Comparison of ENCODE assay signal across 10 cellular contexts in genomic region chr20:59455392-59456341, GRCh38.
DNase-seq lines count a peak whose midpoint lies in the region; ATAC-seq and TF ChIP-seq lines count a peak whose summit lies in the region.
"Had no signal": no experiment of that assay in that cellular context is flagged by ENCODE, and none has a peak within 500 bp of the region (broad histone marks: within the 10 kb centered on the region; RNA-seq: fewer than 3 reads in every experiment).

No MANE protein-coding gene starts in this region.

- no peaks in the 10 kb centered on the region for H3K9me3 Mint-ChIP-seq in nephron
- H3K9me3 Mint-ChIP-seq: naive thymus-derived CD8-positive, alpha-beta T cell had no signal

- DNase-seq in DMS79 treated with DMSO at 0.1 percent for 48 hours (lab: John Stamatoyannopoulos, UW) (peak; percentile 28), DMS79 (lab: John Stamatoyannopoulos, UW) (no peak), NCI-H748 (lab: John Stamatoyannopoulos, UW; ENCODE audit: unreplicated experiment) (peak; percentile 66), epithelial cell of proximal tubule (ENCODE audit: low read depth) (no peak)
- DNase-seq in effector CD8-positive, alpha-beta T cell (lab: John Stamatoyannopoulos, UW): no peak

- H3K4me3 ChIP-seq in epithelial cell of proximal tubule (ENCODE audit: low read depth, low read length): no peak overlapping the region
- H3K4me3 ChIP-seq: BLaER1 treated with 17β-estradiol and CSF1 and Interleukin-3, amounts not matched to agents 10 nM and 100 nM had no signal

- TF ChIP-seq CTCF in epithelial cell of proximal tubule (conservative IDR thresholded peaks at IDR 0.05; ENCODE audit: low read depth, low read length) (peak; percentile 69), nephron (IDR thresholded peaks at IDR 0.05; ENCODE audit: unreplicated experiment in 3 of 3) (peak; percentile 69 to 78 (median 74))

- no peak for ATAC-seq in GM18870 (IDR thresholded peaks at IDR 0.05; ENCODE audit: unreplicated experiment)
- ATAC-seq in HG03139 (IDR thresholded peaks at IDR 0.05; ENCODE audit: unreplicated experiment): no peak
- ATAC-seq: naive thymus-derived CD8-positive, alpha-beta T cell had no signal

- peaks cover 42% of the 10 kb centered on the region for H3K4me1 Mint-ChIP-seq in nephron

- H3K36me3 Mint-ChIP-seq in nephron (ENCODE audit: low read depth): no peaks in the 10 kb centered on the region
- H3K36me3 Mint-ChIP-seq: naive thymus-derived CD8-positive, alpha-beta T cell had no signal

- peaks cover 32% of the 10 kb centered on the region for H3K27me3 Mint-ChIP-seq in nephron (ENCODE audit: low read depth)

- H3K4me3 Mint-ChIP-seq in nephron: no peak overlapping the region
- H3K4me3 Mint-ChIP-seq: naive thymus-derived CD8-positive, alpha-beta T cell had no signal

- no peak overlapping the region for H3K27ac Mint-ChIP-seq in nephron

Comparison
In these comparisons a context has a peak if more than half of its experiments do, and no peak if none do; other contexts are left out.
1. DNase-seq: peak in DMS79 treated with DMSO at 0.1 percent for 48 hours (single experiment) and NCI-H748 (single experiment); none in DMS79 (single experiment), epithelial cell of proximal tubule (single experiment) and effector CD8-positive, alpha-beta T cell (single experiment).